In the genomic region with DNA sequence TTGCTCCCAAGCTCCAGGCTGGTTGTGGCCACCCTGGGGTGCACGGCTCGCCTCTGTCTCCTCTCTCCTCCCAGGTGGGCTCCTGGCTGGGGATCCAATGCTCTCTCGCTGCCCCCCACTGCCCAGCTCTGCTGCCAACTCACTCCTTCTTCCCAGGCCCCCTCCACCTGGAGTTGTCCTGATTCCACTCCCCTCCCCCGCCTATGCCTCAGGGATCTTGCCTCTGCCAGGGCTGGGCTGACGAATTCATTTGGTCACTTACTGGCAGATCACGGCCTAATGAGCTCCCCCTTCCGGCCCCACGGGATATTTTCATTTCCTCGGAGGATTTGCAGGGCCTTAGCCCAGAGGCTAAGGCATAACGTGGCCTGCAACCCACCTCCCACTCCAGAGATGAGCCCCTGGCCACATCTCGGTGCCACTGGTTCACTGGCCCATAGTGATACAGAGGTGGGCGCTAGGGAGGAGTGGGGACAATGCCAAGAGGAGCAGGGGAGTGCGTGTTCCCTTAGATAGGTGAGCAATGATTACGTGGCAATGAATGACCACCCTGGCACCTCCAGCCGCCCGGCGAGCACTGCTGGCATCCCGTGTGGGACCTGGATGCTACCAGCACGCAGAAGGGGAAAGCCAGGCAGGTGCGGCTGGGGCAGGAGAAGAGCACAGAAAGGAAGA, we compare ENCODE assay signal across 9 cellular contexts.
DNase-seq lines count a peak whose midpoint lies in the region; ATAC-seq, FAIRE-seq and TF ChIP-seq lines count a peak whose summit lies in the region.
"Had no signal": no experiment of that assay in that cellular context is flagged by ENCODE, and none has a peak within 500 bp of the region (broad histone marks: within the 10 kb centered on the region; RNA-seq: fewer than 3 reads in every experiment).

No MANE protein-coding gene starts in this region.

- H3K9me3 ChIP-seq in H1 (ENCODE audit: insufficient read depth in 2 of 2, low read depth in 1 of 2, low read length in 1 of 2): peaks cover 0 to 2% of the 10 kb centered on the region in 2 experiments; a peak in 1 of 4 replicates
- no peaks in the 10 kb centered on the region for H3K9me3 ChIP-seq in mesenchymal stem cell (ENCODE audit: control insufficient read depth, low read length)

- intact Hi-C loops in posterior cingulate gyrus (cut with DNase I): no loop called here

- H3K4ac ChIP-seq in H1 (replicated peaks; ENCODE audit: insufficient read length, low read depth, low read length) (no peak overlapping the region), mesenchymal stem cell (ENCODE audit: low read depth in 1 of 2, low read length in 2 of 2) (no peak overlapping the region)

- WGBS in H1 (ENCODE audit: extremely low coverage in 1 of 2, insufficient coverage in 1 of 2, insufficient read length in 1 of 2, insufficient replicate concordance in 2 of 2, low coverage in 1 of 2, low lambda C conversion rate in 2 of 2, missing lambda C conversion rate in 1 of 2), 2 experiments: 74% methylated on average over 20 of the region's 20 CpGs; no CpG with 5 or more reads in 1 of the 2 experiments
- WGBS in mesenchymal stem cell: 67% methylated on average over 20 of the region's 20 CpGs

- H2AFZ ChIP-seq in H1 (ENCODE audit: low read length): 0 out of 2 replicates have a peak overlapping the region, but pooled peaks have one; percentile 86
- H2AFZ ChIP-seq in mesenchymal stem cell (ENCODE audit: low read depth, low read length): no peak overlapping the region

- H3K4me2 ChIP-seq in H1 (ENCODE audit: insufficient read depth in 1 of 2, low read depth in 2 of 2, low read length in 2 of 2) (no peak overlapping the region), mesenchymal stem cell (ENCODE audit: low read length, poor library complexity, severe bottlenecking) (no peak overlapping the region)

- no peak for TF ChIP-seq EP300 in H1 (IDR thresholded peaks at IDR 0.05; ENCODE audit: borderline replicate concordance in 1 of 2, low read depth in 2 of 2, low read length in 2 of 2)

- H2BK5ac ChIP-seq in H1 (ENCODE audit: low read depth, low read length) (no peak overlapping the region), mesenchymal stem cell (ENCODE audit: low read depth, low read length, poor library complexity, severe bottlenecking) (no peak overlapping the region)

- no peak overlapping the region for H2BK12ac ChIP-seq in H1 (ENCODE audit: low read depth, low read length)
- H2BK12ac ChIP-seq in mesenchymal stem cell (ENCODE audit: low read length in 2 of 2): no peak overlapping the region

- TF ChIP-seq CTCF in GM12865 (IDR thresholded peaks at IDR 0.05; ENCODE audit: insufficient read depth, low read depth, low read length, missing control alignments) (no peak), H1 (IDR thresholded peaks at IDR 0.05; ENCODE audit: control extremely low read depth in 1 of 3, insufficient read depth in 1 of 3, low read depth in 1 of 3, low read length in 3 of 3) (peak; percentile 55 to 57 (median 56))

- H3K4me3 ChIP-seq in GM12865 (ENCODE audit: low read depth, low read length): no peak overlapping the region
- no peak overlapping the region for H3K4me3 ChIP-seq in H1 (ENCODE audit: extremely low read depth in 1 of 4, insufficient read depth in 2 of 4, low read depth in 3 of 4, low read length in 4 of 4)
- H3K4me3 ChIP-seq in mesenchymal stem cell (ENCODE audit: insufficient read depth in 1 of 2, low read depth in 1 of 2, low read length in 2 of 2): no peak overlapping the region
- H3K4me3 ChIP-seq: tibial artery had no signal

- H3K27ac ChIP-seq in H1 (ENCODE audit: low read depth, low read length) (no peak overlapping the region), mesenchymal stem cell (ENCODE audit: low read length, poor library complexity, severe bottlenecking) (no peak overlapping the region)
- H3K27ac ChIP-seq: tibial artery had no signal

- H3K23ac ChIP-seq in H1 (ENCODE audit: insufficient read length): no peak overlapping the region
- H3K23ac ChIP-seq in mesenchymal stem cell (ENCODE audit: low read length in 2 of 2): no peak overlapping the region

- no peak for TF ChIP-seq POLR2A in H1 (IDR thresholded peaks at IDR 0.05; ENCODE audit: control extremely low read depth in 1 of 2, low read depth in 2 of 2, low read length in 2 of 2)

- H4K5ac ChIP-seq in H1 (ENCODE audit: insufficient read length, low read depth, low read length): no peak overlapping the region

- no peak overlapping the region for H3K9ac ChIP-seq in H1 (replicated peaks in 1 of 4; ENCODE audit: extremely low read depth in 1 of 4, low read depth in 3 of 4, low read length in 3 of 4)
- H3K9ac ChIP-seq in mesenchymal stem cell (ENCODE audit: low read length): no peak overlapping the region

- peak; percentile 55 to 70 for TF ChIP-seq RAD21 in H1 (IDR thresholded peaks at IDR 0.05 in 1 of 2, conservative IDR thresholded peaks at IDR 0.05 in 1 of 2; ENCODE audit: low read depth in 2 of 2, low read length in 2 of 2)

- H4K20me1 ChIP-seq in H1 (replicated peaks in 1 of 2; ENCODE audit: control insufficient read depth in 1 of 2, insufficient read depth in 2 of 2, low read length in 2 of 2): no peaks in the 10 kb centered on the region

- H2BK120ac ChIP-seq in H1 (replicated peaks; ENCODE audit: low read depth, low read length) (no peak overlapping the region), mesenchymal stem cell (ENCODE audit: low read depth, low read length) (no peak overlapping the region)

- H3K27me3 ChIP-seq in H1 (replicated peaks in 1 of 4; ENCODE audit: control insufficient read depth in 3 of 4, extremely low read depth in 1 of 4, insufficient read depth in 3 of 4, low read length in 3 of 4) (0 out of 7 replicates have a peak, but pooled peaks cover 0 to 2% (median 0%) of the 10 kb centered on the region in 4 experiments), mesenchymal stem cell (ENCODE audit: control insufficient read depth in 1 of 2, insufficient read depth in 1 of 2, low read length in 2 of 2) (no peaks in the 10 kb centered on the region)
- H3K27me3 ChIP-seq: tibial artery had no signal

- CTCF ChIA-PET in H1 (lab: Charles Lee; ENCODE audit: partially characterized antibody): interaction anchor here (0.6 to 1.5 kb wide), 12 partner anchors 8 to 353 kb away, joined by 3 to 4 read pairs (median 3); no protein-coding TSS in a partner anchor

- no peak overlapping the region for H2BK20ac ChIP-seq in H1 (ENCODE audit: low read length)

- H4K8ac ChIP-seq in H1 (ENCODE audit: extremely low read depth, insufficient read depth, low read length): no peak overlapping the region
- H4K8ac ChIP-seq in mesenchymal stem cell (ENCODE audit: low read length): no peak overlapping the region

- H3K79me2 ChIP-seq in H1 (ENCODE audit: control insufficient read depth in 1 of 2, insufficient read depth in 2 of 2, low read length in 2 of 2): no peaks in the 10 kb centered on the region

- H2AK5ac ChIP-seq in H1 (ENCODE audit: low read depth, low read length): no peak overlapping the region
- H2AK5ac ChIP-seq in mesenchymal stem cell (ENCODE audit: low read length, severe bottlenecking): no peak overlapping the region

- H3K56ac ChIP-seq in H1 (replicated peaks; ENCODE audit: insufficient read length, low read depth, low read length): no peak overlapping the region

- H3K4me1 ChIP-seq in H1 (replicated peaks in 1 of 4; ENCODE audit: control insufficient read depth in 3 of 4, insufficient read depth in 4 of 4, low read length in 3 of 4) (no peaks in the 10 kb centered on the region), mesenchymal stem cell (ENCODE audit: control insufficient read depth, insufficient read depth, low read depth, low read length) (peaks cover 4% of the 10 kb centered on the region)
- H3K4me1 ChIP-seq: tibial artery had no signal

- FAIRE-seq in H1 (lab: Jason Lieb, UNC): no peak

- H3K79me1 ChIP-seq in H1 (ENCODE audit: low read depth, low read length) (no peaks in the 10 kb centered on the region), mesenchymal stem cell (replicated peaks; ENCODE audit: low read length, poor library complexity, severe bottlenecking) (no peaks in the 10 kb centered on the region)

- POLR2A ChIA-PET in H1 (lab: Charles Lee; ENCODE audit: partially characterized antibody): no interaction called here

- DNase-seq in GM12865 (ENCODE audit: low read depth): peak; percentile 14
- DNase-seq in NCI-H1092 (lab: John Stamatoyannopoulos, UW): peak; percentile 36
- DNase-seq in H1 (ENCODE audit: low read depth in 1 of 2, low spot score in 2 of 2): peak; percentile 19 to 75
- peak in 6 of 10 donors; percentile 26 to 82 (median 38) for DNase-seq in posterior cingulate gyrus
- DNase-seq in mesenchymal stem cell: no peak
- DNase-seq in T-helper 2 cell: no peak
- DNase-seq: tibial artery had no signal

- ATAC-seq in GM18867 (IDR thresholded peaks at IDR 0.05; ENCODE audit: unreplicated experiment): no peak
- ATAC-seq in HG02798 (IDR thresholded peaks at IDR 0.05; ENCODE audit: poor library complexity, unreplicated experiment): no peak

- no peaks in the 10 kb centered on the region for H3K23me2 ChIP-seq in H1 (ENCODE audit: low read depth, low read length)

- H3K36me3 ChIP-seq in H1 (ENCODE audit: control insufficient read depth in 2 of 4, insufficient read depth in 4 of 4, low read length in 3 of 4) (no peaks in the 10 kb centered on the region), mesenchymal stem cell (ENCODE audit: control insufficient read depth in 1 of 2, insufficient read depth in 2 of 2, low read depth in 1 of 2, low read length in 2 of 2) (no peaks in the 10 kb centered on the region)
- H3K36me3 ChIP-seq: tibial artery had no signal

- H3K18ac ChIP-seq in H1 (ENCODE audit: extremely low read depth, low read length) (no peak overlapping the region), mesenchymal stem cell (ENCODE audit: low read depth in 1 of 2, low read length in 2 of 2) (no peak overlapping the region)

- H2BK15ac ChIP-seq in H1 (ENCODE audit: low read length) (no peak overlapping the region), mesenchymal stem cell (ENCODE audit: low read depth, poor library complexity, severe bottlenecking) (no peak overlapping the region)

- H4K91ac ChIP-seq in H1 (replicated peaks; ENCODE audit: insufficient read length, low read length): no peak overlapping the region
- no peak overlapping the region for H4K91ac ChIP-seq in mesenchymal stem cell (ENCODE audit: low read length)

- H3K14ac ChIP-seq in H1 (ENCODE audit: insufficient read length): no peak overlapping the region
- H3K14ac ChIP-seq in mesenchymal stem cell (ENCODE audit: low read length in 2 of 2): no peak overlapping the region

TF ChIP-seq in H1, 55 proteins besides CTCF, POLR2A, EP300 and RAD21 (continues in another document):
- TF ChIP-seq BACH1 (IDR thresholded peaks at IDR 0.05; ENCODE audit: low read length): no peak
- TF ChIP-seq, protein P1, sequence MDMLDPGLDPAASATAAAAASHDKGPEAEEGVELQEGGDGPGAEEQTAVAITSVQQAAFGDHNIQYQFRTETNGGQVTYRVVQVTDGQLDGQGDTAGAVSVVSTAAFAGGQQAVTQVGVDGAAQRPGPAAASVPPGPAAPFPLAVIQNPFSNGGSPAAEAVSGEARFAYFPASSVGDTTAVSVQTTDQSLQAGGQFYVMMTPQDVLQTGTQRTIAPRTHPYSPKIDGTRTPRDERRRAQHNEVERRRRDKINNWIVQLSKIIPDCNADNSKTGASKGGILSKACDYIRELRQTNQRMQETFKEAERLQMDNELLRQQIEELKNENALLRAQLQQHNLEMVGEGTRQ (IDR thresholded peaks at IDR 0.05; ENCODE audit: low read length): no peak
- TF ChIP-seq PHF8 (conservative IDR thresholded peaks at IDR 0.05; ENCODE audit: low read depth, low read length): no peak
- no peak for TF ChIP-seq MAFK (IDR thresholded peaks at IDR 0.05; ENCODE audit: low read depth, low read length)

Comparison
In these comparisons a context has a peak if more than half of its experiments do, and no peak if none do; other contexts are left out.
1. DNase-seq: peak in GM12865 (single experiment), NCI-H1092 (single experiment), H1 (2 of 2) and posterior cingulate gyrus (6 of 10); none in mesenchymal stem cell (single experiment) and T-helper 2 cell (0 of 5).